Comparison of ENCODE assay signal across 27 cellular contexts in the genomic region with DNA sequence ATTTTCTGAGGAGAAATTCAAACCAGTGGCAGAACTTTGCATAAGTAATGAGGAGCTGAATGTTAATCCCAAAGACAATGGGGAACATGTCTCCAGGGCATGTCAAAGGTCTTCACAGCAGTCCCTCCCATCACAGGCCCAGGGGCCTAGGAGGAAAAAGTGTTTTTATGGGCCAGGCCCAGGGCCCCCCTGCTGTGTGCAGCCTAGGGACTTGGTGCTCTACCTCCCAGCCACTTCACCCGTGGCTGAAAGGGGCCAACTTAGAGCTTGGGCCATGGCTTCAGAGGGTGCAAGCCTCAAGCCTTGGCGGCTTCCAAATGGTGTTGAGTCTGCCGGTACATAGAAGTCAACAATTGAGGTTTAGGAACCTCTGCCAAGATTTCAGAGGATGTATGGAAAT.
"Had no signal": no experiment of that assay in that cellular context is flagged by ENCODE, and none has a peak within 500 bp of the region (broad histone marks: within the 10 kb centered on the region; RNA-seq: fewer than 3 reads in every experiment).

No MANE protein-coding gene starts in this region.

- H3K9me3 ChIP-seq: pancreas, psoas muscle, right lobe of liver, sigmoid colon, thoracic aorta, thyroid gland, tibial nerve, vagina had no signal

- H3K36me3 Mint-ChIP-seq: naive thymus-derived CD4-positive, alpha-beta T cell; neural progenitor cell; stimulated activated naive B cell treated with anti-CD40 and anti-IgM and Interleukin-4, amounts not matched to agents 10 μg/mL and 1 μg/mL and 100 μg/mL, for 72 hours had no signal

- H3K36me3 ChIP-seq: neural progenitor cell, pancreas, right lobe of liver, sigmoid colon, stomach, thoracic aorta, thyroid gland, tibial nerve, upper lobe of left lung, vagina had no signal

- H3K9me3 Mint-ChIP-seq: nephron; stimulated activated naive CD8-positive, alpha-beta T cell treated with anti-CD3 and anti-CD28 coated beads, Interleukin-15, Interleukin-2, amounts not matched to agents 100 ng/mL and 50 ng/mL, for 24 hours had no signal

- H3K4me3 ChIP-seq: neural progenitor cell, pancreas, psoas muscle, right lobe of liver, sigmoid colon, stomach, thoracic aorta, thyroid gland, tibial nerve, upper lobe of left lung, vagina had no signal

- DNase-seq: naive thymus-derived CD4-positive, alpha-beta T cell; natural killer cell; occipital lobe; pancreas; psoas muscle; right cardiac atrium; right lobe of liver; sigmoid colon; small intestine; stimulated activated CD4-positive, alpha-beta T cell treated with anti-CD3 and anti-CD28 coated beads, Interleukin-12 subunit alpha, Interleukin-12 subunit beta, amount 100 ng/mL, for 4 hours; stimulated activated CD4-positive, alpha-beta T cell treated with anti-CD3 and anti-CD28 coated beads, Interleukin-1b, Interleukin-23, amount 100 ng/mL, for 48 hours; stimulated activated CD4-positive, alpha-beta T cell treated with anti-CD3 and anti-CD28 coated beads, Interleukin-4, amount 100 ng/mL, for 1 hour; stimulated activated CD4-positive, alpha-beta T cell treated with anti-CD3 and anti-CD28 coated beads, Interleukin-4, amount 100 ng/mL, for 4 hours; stimulated activated CD8-positive, alpha-beta memory T cell treated with anti-CD3 and anti-CD28 coated beads, Interleukin-4, amount 100 ng/mL, for 48 hours; stimulated activated naive B cell treated with anti-CD40 and anti-IgM and Interleukin-4, amounts not matched to agents 10 μg/mL and 1 μg/mL and 100 μg/mL, for 72 hours; stimulated activated naive CD4-positive, alpha-beta T cell treated with Interleukin-2 at 50 U/mL for 16 hours; stomach; thyroid gland; trophoblast cell; upper lobe of left lung had no signal

- H3K27ac Mint-ChIP-seq: naive thymus-derived CD4-positive, alpha-beta T cell; natural killer cell; nephron; neural progenitor cell; progenitor cell of endocrine pancreas; stimulated activated naive B cell treated with anti-CD40 and anti-IgM and Interleukin-4, amounts not matched to agents 10 μg/mL and 1 μg/mL and 100 μg/mL, for 72 hours; stimulated activated naive CD8-positive, alpha-beta T cell treated with anti-CD3 and anti-CD28 coated beads, Interleukin-15, Interleukin-2, amounts not matched to agents 100 ng/mL and 50 ng/mL, for 24 hours had no signal

- H3K27ac ChIP-seq: neural progenitor cell, pancreas, psoas muscle, right lobe of liver, sigmoid colon, stomach, thoracic aorta, thyroid gland, tibial nerve, upper lobe of left lung, vagina had no signal

- H3K4me1 Mint-ChIP-seq: naive thymus-derived CD4-positive, alpha-beta T cell; natural killer cell; nephron; stimulated activated naive B cell treated with anti-CD40 and anti-IgM and Interleukin-4, amounts not matched to agents 10 μg/mL and 1 μg/mL and 100 μg/mL, for 72 hours had no signal

- H3K4me3 Mint-ChIP-seq: naive thymus-derived CD4-positive, alpha-beta T cell; natural killer cell; nephron; neural progenitor cell; stimulated activated naive B cell treated with anti-CD40 and anti-IgM and Interleukin-4, amounts not matched to agents 10 μg/mL and 1 μg/mL and 100 μg/mL, for 72 hours; stimulated activated naive CD8-positive, alpha-beta T cell treated with anti-CD3 and anti-CD28 coated beads, Interleukin-15, Interleukin-2, amounts not matched to agents 100 ng/mL and 50 ng/mL, for 24 hours had no signal

- ATAC-seq: naive thymus-derived CD4-positive, alpha-beta T cell; natural killer cell; pancreas; psoas muscle; right cardiac atrium; right lobe of liver; stimulated activated naive B cell treated with anti-CD40 and anti-IgM and Interleukin-4, amounts not matched to agents 10 μg/mL and 1 μg/mL and 100 μg/mL, for 72 hours had no signal

- H3K4me1 ChIP-seq: neural progenitor cell, pancreas, psoas muscle, right lobe of liver, sigmoid colon, stomach, thyroid gland, tibial nerve, upper lobe of left lung, vagina had no signal

- H3K27me3 Mint-ChIP-seq: naive thymus-derived CD4-positive, alpha-beta T cell; progenitor cell of endocrine pancreas; stimulated activated naive B cell treated with anti-CD40 and anti-IgM and Interleukin-4, amounts not matched to agents 10 μg/mL and 1 μg/mL and 100 μg/mL, for 72 hours; stimulated activated naive CD8-positive, alpha-beta T cell treated with anti-CD3 and anti-CD28 coated beads, Interleukin-15, Interleukin-2, amounts not matched to agents 100 ng/mL and 50 ng/mL, for 24 hours had no signal
